In the genomic region with DNA sequence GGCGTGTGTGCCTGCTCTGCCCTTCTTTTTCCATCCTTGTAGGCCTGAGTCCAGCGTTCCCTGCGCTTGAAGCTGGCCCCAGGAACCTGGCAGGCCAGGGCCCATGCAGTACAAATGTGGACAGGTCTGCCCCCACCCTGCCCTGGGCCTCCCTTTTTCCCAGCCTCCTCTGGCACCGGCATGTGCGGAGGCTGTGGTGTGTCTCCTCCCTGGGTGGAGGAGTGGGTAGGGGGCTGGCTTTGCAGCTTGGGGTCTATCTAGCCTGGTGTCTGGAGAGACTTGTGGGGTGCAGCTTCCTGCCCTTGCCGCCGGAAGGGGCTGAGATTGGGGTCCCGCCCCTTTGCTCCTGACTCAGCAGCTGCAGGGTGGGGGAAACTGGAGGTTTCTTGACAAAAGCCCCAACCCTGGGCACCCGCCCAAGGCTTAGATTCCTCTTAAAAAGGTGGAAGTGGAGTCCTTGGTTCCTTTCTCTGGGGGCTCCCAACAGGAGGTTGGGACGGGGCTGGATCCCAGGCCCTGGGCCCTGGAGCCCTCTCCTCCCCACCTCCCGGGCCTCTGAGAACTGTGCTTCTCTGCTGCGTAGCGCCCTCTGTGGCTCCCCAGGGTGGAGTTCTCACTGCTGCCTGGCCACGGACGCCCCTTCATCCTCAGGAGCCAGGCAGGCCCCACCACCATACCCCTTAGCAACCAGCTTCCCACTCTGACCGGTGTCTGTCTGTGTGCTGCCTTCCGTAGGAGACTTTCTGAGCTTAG, we compare ENCODE assay signal across 11 cellular contexts. TPM values are rescaled to one million over a fixed set of nuclear protein-coding genes. Genes with fewer than 3 reads are reported as not detected.
A peak's percentile ranks its signal among the peaks of the same experiment; 100 is the strongest.
DNase-seq lines count a peak whose midpoint lies in the region; FAIRE-seq and TF ChIP-seq lines count a peak whose summit lies in the region.
"Had no signal": no experiment of that assay in that cellular context is flagged by ENCODE, and none has a peak within 500 bp of the region (broad histone marks: within the 10 kb centered on the region; RNA-seq: fewer than 3 reads in every experiment).

No MANE protein-coding gene starts in this region.

- peak in 1 of 2 donors; percentile 16 for TF ChIP-seq CTCF in suprapubic skin (IDR thresholded peaks at IDR 0.05)
- no peak for TF ChIP-seq CTCF in uterus (IDR thresholded peaks at IDR 0.05)

- WGBS in suprapubic skin, result 36% methylated on average over 8 of the region's 17 CpGs

- H3K27ac ChIP-seq in suprapubic skin, result peak overlapping the region; percentile 44
- no peak overlapping the region for H3K27ac ChIP-seq in uterus

- H3K4me3 ChIP-seq in suprapubic skin (no peak overlapping the region), uterus (no peak overlapping the region)
- H3K4me3 ChIP-seq: mucosa of descending colon had no signal

- H3K36me3 ChIP-seq in suprapubic skin (no peaks in the 10 kb centered on the region), uterus (no peaks in the 10 kb centered on the region)

- peak; percentile 12 for DNase-seq in SKM-1 (lab: John Stamatoyannopoulos, UW; ENCODE audit: unreplicated experiment)
- no peak for DNase-seq in SKM-1 treated with dmso at 0.1 percent for 144 hours (lab: John Stamatoyannopoulos, UW; ENCODE audit: unreplicated experiment)
- peak; percentile 37 for DNase-seq in activated naive CD4-positive, alpha-beta T cell treated with anti-CD3 and anti-CD28 coated beads, Interleukin-2, amount 50 U/mL, for 16 hours
- DNase-seq in iPS-NIHi11 (ENCODE audit: low spot score), result peak; percentile 74
- no peak for DNase-seq in suprapubic skin (ENCODE audit: low spot score in 2 of 2)
- DNase-seq in HTR-8/SVneo (ENCODE audit: insufficient read length, low spot score), result no peak
- no peak for DNase-seq in uterus
- DNase-seq in NCI-H345 (lab: John Stamatoyannopoulos, UW), result no peak
- DNase-seq: 8988T, cerebellar nuclear complex had no signal

- H3K9me3 ChIP-seq in suprapubic skin (no peaks in the 10 kb centered on the region), uterus (no peaks in the 10 kb centered on the region)
- H3K9me3 ChIP-seq: mucosa of descending colon had no signal

- H3K4me1 ChIP-seq in suprapubic skin (peaks cover 100% of the 10 kb centered on the region), uterus (peaks cover 13 to 62% of the 10 kb centered on the region in 2 donors)

- intact Hi-C loops in uterus (cut with DNase I; ENCODE audit: low total_unique reads), result no loop called here

- H3K27me3 ChIP-seq in suprapubic skin, result no peaks in the 10 kb centered on the region
- H3K27me3 ChIP-seq in uterus, result no peaks in the 10 kb centered on the region

- FAIRE-seq in HTR-8/SVneo (lab: Jason Lieb, UNC), result no peak

- TF ChIP-seq EP300 in suprapubic skin (IDR thresholded peaks at IDR 0.05), result no peak

- TF ChIP-seq POLR2A in suprapubic skin (IDR thresholded peaks at IDR 0.05), result no peak
- TF ChIP-seq POLR2A in uterus (IDR thresholded peaks at IDR 0.05), result no peak

RNA-seq across cellular contexts. Expression of gene RXRA, which starts 18.0 kb away (rescaled TPM):
- total RNA-seq in suprapubic skin (100 to 1,000 TPM; 165 to 240 (median 185) TPM), uterus (10 to 100 TPM; 17.1 to 84.6 (median 24.0) TPM)

Comparison
In these comparisons a context has a peak if more than half of its experiments do, and no peak if none do; other contexts are left out.
1. DNase-seq: peak in SKM-1 (single experiment), activated naive CD4-positive, alpha-beta T cell treated with anti-CD3 and anti-CD28 coated beads, Interleukin-2, amount 50 U/mL, for 16 hours (single experiment) and iPS-NIHi11 (single experiment); none in SKM-1 treated with dmso at 0.1 percent for 144 hours (single experiment), suprapubic skin (0 of 2), HTR-8/SVneo (single experiment), uterus (0 of 2) and NCI-H345 (single experiment).